Comparison of ENCODE assay signal across 8 cellular contexts in genomic region chrX:119398974-119399771, GRCh38. TPM values are rescaled to one million over a fixed set of nuclear protein-coding genes. Genes with fewer than 3 reads are reported as not detected.
DNase-seq lines count a peak whose midpoint lies in the region; ATAC-seq, FAIRE-seq and TF ChIP-seq lines count a peak whose summit lies in the region.

Gene SLC25A43, plus strand, starts transcription at chrX:119399336. Its CDS starts 68 bp downstream, at chrX:119399404.

- intact Hi-C loops in Right ventricle myocardium superior (cut with DNase I) (no loop called here), posterior vena cava (cut with DNase I) (no loop called here)

- H3K36me3 Mint-ChIP-seq in activated naive CD4-positive, alpha-beta T cell treated with anti-CD3 and anti-CD28 coated beads, Interleukin-2, amount 50 U/mL, for 72 hours: no peaks in the 10 kb centered on the region

- H4K20me1 ChIP-seq in OCI-LY1 (ENCODE audit: insufficient read depth, low read length): no peaks in the 10 kb centered on the region

- H3K27ac ChIP-seq in 22Rv1 (peak within 1 kb of the TSS; percentile 30; the same call in 1 of the 2 replicates), OCI-LY1 (ENCODE audit: low read depth, low read length, poor library complexity, severe bottlenecking) (peak within 1 kb of the TSS; percentile 76)

- peak; percentile 47 for DNase-seq in GM18507 (ENCODE audit: extremely low spot score, insufficient read length, low read depth)
- DNase-seq in activated naive CD4-positive, alpha-beta T cell treated with anti-CD3 and anti-CD28 coated beads, Interleukin-2, amount 50 U/mL, for 72 hours (ENCODE audit: low spot score in 2 of 2): peak; percentile 39 to 56
- DNase-seq in Right ventricle myocardium superior: peak; percentile 51
- peak; percentile 85 for DNase-seq in posterior vena cava (ENCODE audit: low spot score)
- DNase-seq in NCI-H2171 (lab: John Stamatoyannopoulos, UW): no peak

- H3K9me3 ChIP-seq in OCI-LY1 (ENCODE audit: low read length): no peaks in the 10 kb centered on the region

- peak within 1 kb of the TSS; percentile 75 to 94 for H3K27ac Mint-ChIP-seq in activated naive CD4-positive, alpha-beta T cell treated with anti-CD3 and anti-CD28 coated beads, Interleukin-2, amount 50 U/mL, for 72 hours

- H3K4me3 ChIP-seq in OCI-LY1 (ENCODE audit: low read depth, low read length, poor library complexity, severe bottlenecking): peak within 1 kb of the TSS; percentile 88

- H3K9me2 ChIP-seq in OCI-LY1 (ENCODE audit: low read depth, low read length): no peaks in the 10 kb centered on the region

- H3K27me3 ChIP-seq in OCI-LY1 (ENCODE audit: insufficient read depth, low read length): no peaks in the 10 kb centered on the region

- no peaks in the 10 kb centered on the region for H3F3A ChIP-seq in OCI-LY1 (ENCODE audit: insufficient read depth, low read length)

- H3K36me3 ChIP-seq in OCI-LY1 (ENCODE audit: insufficient read depth, low read length): no peaks in the 10 kb centered on the region

- peak within 1 kb of the TSS; percentile 95; the same call in 1 of the 2 replicates for H2AFZ ChIP-seq in OCI-LY1 (ENCODE audit: low read length)

- peaks cover 16% of the 10 kb centered on the region; the same call in 1 of the 2 replicates for H3K79me2 ChIP-seq in OCI-LY1 (ENCODE audit: insufficient read depth, low read length)

- H3K9me3 Mint-ChIP-seq in activated naive CD4-positive, alpha-beta T cell treated with anti-CD3 and anti-CD28 coated beads, Interleukin-2, amount 50 U/mL, for 72 hours: no peaks in the 10 kb centered on the region

- FAIRE-seq in GM18507 (lab: Jason Lieb, UNC): peak; percentile 73

- TF ChIP-seq CTCF in 22Rv1 (IDR thresholded peaks at IDR 0.05) (no peak), OCI-LY1 (IDR thresholded peaks at IDR 0.05; ENCODE audit: low read length) (no peak)

- H3K4me1 ChIP-seq in OCI-LY1 (ENCODE audit: insufficient read depth, low read length, severe bottlenecking): peaks cover 38% of the 10 kb centered on the region

- H3K4me2 ChIP-seq in OCI-LY1 (ENCODE audit: low read length): peak within 1 kb of the TSS; percentile 67

- ATAC-seq in HG02884 (IDR thresholded peaks at IDR 0.05; ENCODE audit: unreplicated experiment): peak; percentile 88
- peak; percentile 88 to 94 for ATAC-seq in activated naive CD4-positive, alpha-beta T cell treated with anti-CD3 and anti-CD28 coated beads, Interleukin-2, amount 50 U/mL, for 72 hours
- peak; percentile 94 for ATAC-seq in Right ventricle myocardium superior (ENCODE audit: poor library complexity)

- peak within 1 kb of the TSS; percentile 95 for H3K9ac ChIP-seq in OCI-LY1 (ENCODE audit: low read length)

RNA-seq across cellular contexts. Expression of gene SLC25A43, which starts in this region (rescaled TPM):
- total RNA-seq in activated naive CD4-positive, alpha-beta T cell treated with anti-CD3 and anti-CD28 coated beads, Interleukin-2, amount 50 U/mL, for 72 hours: 1 to 10 TPM; 1.8 to 9.2 TPM
- 2.1 TPM for total RNA-seq in Right ventricle myocardium superior
- 10 to 100 TPM; 14.0 to 14.7 TPM for total RNA-seq in posterior vena cava
